Comparison of ENCODE assay signal across 15 cellular contexts in genomic region chr2:74712223-74713053, GRCh38.
"Had no signal": no experiment of that assay in that cellular context is flagged by ENCODE, and none has a peak within 500 bp of the region (broad histone marks: within the 10 kb centered on the region; RNA-seq: fewer than 3 reads in every experiment).

No MANE protein-coding gene starts in this region.

- H3K4me2 ChIP-seq: smooth muscle cell had no signal

- H3K36me3 Mint-ChIP-seq: stimulated activated effector memory CD8-positive, alpha-beta T cell treated with anti-CD3 and anti-CD28 coated beads, Interleukin-12 subunit alpha, Interleukin-12 subunit beta, amount 100 ng/mL, for 72 hours had no signal

- H3K27ac ChIP-seq: coronary artery, ovary, tibial nerve, vagina had no signal

- DNase-seq: activated B cell treated with CpG ODN at 0.5 μM for 24 hours; activated CD4-positive, alpha-beta T cell treated with anti-CD3 and anti-CD28 coated beads, Interleukin-2, amount 10 ng/mL, durations not matched to agents 24 days and 14 days; activated CD8-positive, alpha-beta memory T cell treated with anti-CD3 and anti-CD28 coated beads for 24 hours; activated naive CD4-positive, alpha-beta T cell treated with Interleukin-2 at 50 U/mL for 16 hours; central memory CD4-positive, alpha-beta T cell; effector CD4-positive, alpha-beta T cell; head of caudate nucleus; left ventricle myocardium superior; ovary had no signal

- H3K9me3 Mint-ChIP-seq: activated B cell treated with CpG ODN at 0.5 μM for 24 hours; activated CD4-positive, alpha-beta T cell treated with anti-CD3 and anti-CD28 coated beads, Interleukin-2, amount 10 ng/mL, durations not matched to agents 24 days and 14 days; neural crest cell; stimulated activated effector memory CD8-positive, alpha-beta T cell treated with anti-CD3 and anti-CD28 coated beads, Interleukin-12 subunit alpha, Interleukin-12 subunit beta, amount 100 ng/mL, for 72 hours had no signal

- ATAC-seq: left ventricle myocardium superior; stimulated activated effector memory CD8-positive, alpha-beta T cell treated with anti-CD3 and anti-CD28 coated beads, Interleukin-12 subunit alpha, Interleukin-12 subunit beta, amount 100 ng/mL, for 72 hours had no signal

- H3K9me3 ChIP-seq: ovary, tibial nerve, vagina had no signal

- H3K27me3 ChIP-seq: ovary, vagina had no signal

- H3K4me3 Mint-ChIP-seq: activated B cell treated with CpG ODN at 0.5 μM for 24 hours; activated CD4-positive, alpha-beta T cell treated with anti-CD3 and anti-CD28 coated beads, Interleukin-2, amount 10 ng/mL, durations not matched to agents 24 days and 14 days; neural crest cell; stimulated activated effector memory CD8-positive, alpha-beta T cell treated with anti-CD3 and anti-CD28 coated beads, Interleukin-12 subunit alpha, Interleukin-12 subunit beta, amount 100 ng/mL, for 72 hours had no signal

- H3K36me3 ChIP-seq: ovary, tibial nerve, vagina had no signal

- H3K4me3 ChIP-seq: coronary artery, ovary, smooth muscle cell, tibial nerve, vagina had no signal

- H3K27ac Mint-ChIP-seq: activated B cell treated with CpG ODN at 0.5 μM for 24 hours; activated CD4-positive, alpha-beta T cell treated with anti-CD3 and anti-CD28 coated beads, Interleukin-2, amount 10 ng/mL, durations not matched to agents 24 days and 14 days; stimulated activated effector memory CD8-positive, alpha-beta T cell treated with anti-CD3 and anti-CD28 coated beads, Interleukin-12 subunit alpha, Interleukin-12 subunit beta, amount 100 ng/mL, for 72 hours had no signal
